ENCODE assay signal across 8 cellular contexts in genomic region chr10:79443338-79444242, GRCh38. TPM values are rescaled to one million over a fixed set of nuclear protein-coding genes. Genes with fewer than 3 reads are reported as not detected.
DNase-seq lines count a peak whose midpoint lies in the region; ATAC-seq and TF ChIP-seq lines count a peak whose summit lies in the region.

No MANE protein-coding gene starts in this region.

- intact Hi-C loops in transverse colon (cut with DNase I; ENCODE audit: low total_unique reads), result loop anchor here (5.0 kb wide), 1 partner anchor 36 kb away; no protein-coding TSS in a partner anchor

- H3K4me1 Mint-ChIP-seq in activated naive CD4-positive, alpha-beta T cell treated with anti-CD3 and anti-CD28 coated beads, Interleukin-2, amount 10 ng/mL, durations not matched to agents 7 days and 5 days, result peaks cover 26% of the 10 kb centered on the region
- peaks cover 21% of the 10 kb centered on the region for H3K4me1 Mint-ChIP-seq in memory B cell

- no peaks in the 10 kb centered on the region for H3K36me3 ChIP-seq in transverse colon

- DNase-seq in activated naive CD4-positive, alpha-beta T cell treated with anti-CD3 and anti-CD28 coated beads, Interleukin-2, amount 10 ng/mL, durations not matched to agents 7 days and 5 days, result no peak
- no peak for DNase-seq in activated naive CD4-positive, alpha-beta T cell (lab: John Stamatoyannopoulos, UW)
- DNase-seq in astrocyte of the spinal cord (ENCODE audit: low read depth, low spot score), result no peak
- no peak for DNase-seq in memory B cell (ENCODE audit: low spot score in 2 of 2)
- DNase-seq in transverse colon, result no peak
- no peak for DNase-seq in central memory CD4-positive, alpha-beta T cell
- no peak for DNase-seq in SW480 (ENCODE audit: low spot score)

- no peak for TF ChIP-seq POLR2A in transverse colon (IDR thresholded peaks at IDR 0.05)

- 26 to 34% methylated on average over 7 to 11 of the region's 11 CpGs for WGBS in transverse colon (ENCODE audit: low coverage in 1 of 2), 2 donors

- peak overlapping the region; percentile 84 for H3K4me3 Mint-ChIP-seq in activated naive CD4-positive, alpha-beta T cell treated with anti-CD3 and anti-CD28 coated beads, Interleukin-2, amount 10 ng/mL, durations not matched to agents 7 days and 5 days
- H3K4me3 Mint-ChIP-seq in memory B cell, result peak overlapping the region; percentile 84

- H3K4me3 ChIP-seq in astrocyte of the spinal cord (ENCODE audit: low read depth, low read length), result peak overlapping the region; percentile 74
- peak overlapping the region; percentile 66 to 80 (median 72) for H3K4me3 ChIP-seq in transverse colon

- CTCF ChIA-PET in activated naive CD4-positive, alpha-beta T cell treated with anti-CD3 and anti-CD28 coated beads, Interleukin-2, amount 10 ng/mL, durations not matched to agents 7 days and 5 days (lab: Charles Lee), result interaction anchor here (1.1 kb wide), 1 partner anchor 24 kb away, joined by 4 read pairs; no protein-coding TSS in a partner anchor

- H3K27ac ChIP-seq in transverse colon, result peak overlapping the region; percentile 86 to 97 (median 94)

- TF ChIP-seq CTCF in astrocyte of the spinal cord (IDR thresholded peaks at IDR 0.05; ENCODE audit: low read depth, low read length), result no peak
- no peak for TF ChIP-seq CTCF in transverse colon (IDR thresholded peaks at IDR 0.05)

- ATAC-seq in memory B cell (ENCODE audit: low read depth) (no peak), HG03175 (IDR thresholded peaks at IDR 0.05; ENCODE audit: unreplicated experiment) (no peak)

- TF ChIP-seq EP300 in transverse colon (IDR thresholded peaks at IDR 0.05; ENCODE audit: low read depth), result no peak

- no peak overlapping the region for H3K27ac Mint-ChIP-seq in activated naive CD4-positive, alpha-beta T cell treated with anti-CD3 and anti-CD28 coated beads, Interleukin-2, amount 10 ng/mL, durations not matched to agents 7 days and 5 days
- peak overlapping the region; percentile 22 for H3K27ac Mint-ChIP-seq in memory B cell

- peaks cover 83% of the 10 kb centered on the region for H3K27me3 Mint-ChIP-seq in activated naive CD4-positive, alpha-beta T cell treated with anti-CD3 and anti-CD28 coated beads, Interleukin-2, amount 10 ng/mL, durations not matched to agents 7 days and 5 days
- peaks cover 1% of the 10 kb centered on the region for H3K27me3 Mint-ChIP-seq in memory B cell

- no peaks in the 10 kb centered on the region for H3K36me3 Mint-ChIP-seq in activated naive CD4-positive, alpha-beta T cell treated with anti-CD3 and anti-CD28 coated beads, Interleukin-2, amount 10 ng/mL, durations not matched to agents 7 days and 5 days
- no peaks in the 10 kb centered on the region for H3K36me3 Mint-ChIP-seq in memory B cell

- no peaks in the 10 kb centered on the region for H3K9me3 Mint-ChIP-seq in activated naive CD4-positive, alpha-beta T cell treated with anti-CD3 and anti-CD28 coated beads, Interleukin-2, amount 10 ng/mL, durations not matched to agents 7 days and 5 days
- no peaks in the 10 kb centered on the region for H3K9me3 Mint-ChIP-seq in memory B cell

- H3K9me3 ChIP-seq in transverse colon, result no peaks in the 10 kb centered on the region

- H3K27me3 ChIP-seq in transverse colon, result no peaks in the 10 kb centered on the region

- in situ Hi-C loops in astrocyte of the spinal cord (cut with HindIII; ENCODE audit: low sequenced_read_pairs) (no loop called here), transverse colon (cut with MboI; ENCODE audit: low pct_ligation_motif_present in 1 of 4, low pct_unique_long_range_greater_than_20kb in 1 of 4, low sequenced_read_pairs in 3 of 4) (no loop called here)

- H3K4me1 ChIP-seq in transverse colon, result peaks cover 4 to 67% (median 43%) of the 10 kb centered on the region in 4 donors

RNA-seq across cellular contexts. Expression of gene ZCCHC24, which starts 1.8 kb away (rescaled TPM):
- 10 to 100 TPM; 15.6 to 41.1 (median 22.5) TPM for total RNA-seq in transverse colon
